ENCODE assay signal across 32 cellular contexts in genomic region chr14:55512421-55512820, GRCh38.
DNase-seq lines count a peak whose midpoint lies in the region; ATAC-seq and TF ChIP-seq lines count a peak whose summit lies in the region.
"Had no signal": no experiment of that assay in that cellular context is flagged by ENCODE, and none has a peak within 500 bp of the region (broad histone marks: within the 10 kb centered on the region; RNA-seq: fewer than 3 reads in every experiment).

No MANE protein-coding gene starts in this region.

- DNase-seq in GM03348 (ENCODE audit: low spot score), result peak; percentile 13
- DNase-seq in RPMI7951 (ENCODE audit: low read depth), result peak; percentile 13
- DNase-seq in fibroblast of lung (ENCODE audit: low read depth in 2 of 2), result peak; percentile 8 to 83
- peak; percentile 49 for DNase-seq in stromal cell of bone marrow (ENCODE audit: low read depth)
- DNase-seq in effector memory CD4-positive, alpha-beta T cell, result no peak
- DNase-seq: activated CD4-positive, alpha-beta T cell treated with anti-CD3 and anti-CD28 coated beads for 36 hours; activated CD8-positive, alpha-beta T cell treated with anti-CD3 and anti-CD28 coated beads for 36 hours; amygdala; CD4-positive, CD25-positive, alpha-beta regulatory T cell; effector CD8-positive, alpha-beta T cell; hippocampal formation; left cardiac atrium; mucosa of descending colon; NCI-H1092 treated with DMSO at 0.1 percent for 48 hours; NCI-H187; NCI-H510A; occipital lobe; psoas muscle; RPMI8226; sigmoid colon; stimulated activated CD4-positive, alpha-beta T cell treated with anti-CD3 and anti-CD28 coated beads, Interleukin-4, amount 100 ng/mL, for 24 hours; T1000 had no signal

- no peak for TF ChIP-seq CTCF in fibroblast of lung (conservative IDR thresholded peaks at IDR 0.05 in 1 of 2, IDR thresholded peaks at IDR 0.05 in 1 of 2; ENCODE audit: low read depth in 1 of 2, low read length in 2 of 2)

- no peaks in the 10 kb centered on the region for H4K20me1 ChIP-seq in fibroblast of lung (ENCODE audit: control insufficient read depth, extremely low read depth, insufficient read depth, low read length)

- no peaks in the 10 kb centered on the region for H3K9me3 ChIP-seq in fibroblast of lung (ENCODE audit: control insufficient read depth, insufficient read depth, low read depth, low read length)
- H3K9me3 ChIP-seq in effector memory CD4-positive, alpha-beta T cell (ENCODE audit: control insufficient read depth, low read length), result no peaks in the 10 kb centered on the region
- H3K9me3 ChIP-seq: mucosa of descending colon, psoas muscle, sigmoid colon, SJSA1 had no signal

- no peaks in the 10 kb centered on the region for H3K79me2 ChIP-seq in fibroblast of lung (ENCODE audit: control insufficient read depth, insufficient read depth, low read length)

- no peak for ATAC-seq in GM21723 (IDR thresholded peaks at IDR 0.05; ENCODE audit: unreplicated experiment)
- ATAC-seq in GM19463 (IDR thresholded peaks at IDR 0.05; ENCODE audit: unreplicated experiment), result no peak
- ATAC-seq: activated CD4-positive, alpha-beta T cell treated with anti-CD3 and anti-CD28 coated beads for 36 hours; activated CD8-positive, alpha-beta T cell treated with anti-CD3 and anti-CD28 coated beads for 36 hours; GM23338; left cardiac atrium; mucosa of descending colon; natural killer cell treated with Interleukin-12 subunit alpha and Interleukin-12 subunit beta and Interleukin-15 and Interleukin-18, amount 100 ng/mL, for 72 hours; psoas muscle had no signal

- H3K27me3 ChIP-seq in fibroblast of lung (ENCODE audit: control insufficient read depth, insufficient read depth, low read length), result no peaks in the 10 kb centered on the region
- H3K27me3 ChIP-seq in effector memory CD4-positive, alpha-beta T cell (replicated peaks; ENCODE audit: control insufficient read depth, insufficient read depth, low read length, poor library complexity, severe bottlenecking), result no peaks in the 10 kb centered on the region
- H3K27me3 ChIP-seq: cardiac muscle cell, sigmoid colon, SJSA1, tibial nerve had no signal

- peaks cover 3% of the 10 kb centered on the region for H3K4me1 ChIP-seq in fibroblast of lung (ENCODE audit: control insufficient read depth, extremely low read depth, insufficient read depth, low read length)
- H3K4me1 ChIP-seq in effector memory CD4-positive, alpha-beta T cell (ENCODE audit: control insufficient read depth, insufficient read depth, low read length, poor library complexity, severe bottlenecking), result no peaks in the 10 kb centered on the region

- no peaks in the 10 kb centered on the region for H3K36me3 ChIP-seq in fibroblast of lung (ENCODE audit: control insufficient read depth, insufficient read depth, low read length)
- no peaks in the 10 kb centered on the region for H3K36me3 ChIP-seq in effector memory CD4-positive, alpha-beta T cell (ENCODE audit: control insufficient read depth, insufficient read depth, low read length)
- H3K36me3 ChIP-seq: cardiac muscle cell, sigmoid colon, SJSA1, tibial nerve had no signal

- H2AFZ ChIP-seq in fibroblast of lung (ENCODE audit: low read length), result no peak overlapping the region
- H2AFZ ChIP-seq: GM23338 had no signal

- H3K4me3 ChIP-seq in fibroblast of lung (replicated peaks in 1 of 4; ENCODE audit: control extremely low read depth in 1 of 4, insufficient read depth in 1 of 4, low read depth in 3 of 4, low read length in 4 of 4), result no peak overlapping the region
- H3K4me3 ChIP-seq in effector memory CD4-positive, alpha-beta T cell (ENCODE audit: insufficient read depth, low read depth, low read length, poor library complexity, severe bottlenecking), result no peak overlapping the region
- H3K4me3 ChIP-seq: cardiac muscle cell, coronary artery, GM23338, lung, mucosa of descending colon, psoas muscle, sigmoid colon, SJSA1, tibial nerve had no signal

- H3K27ac ChIP-seq in fibroblast of lung (ENCODE audit: insufficient read depth, low read length), result no peak overlapping the region
- H3K27ac ChIP-seq in effector memory CD4-positive, alpha-beta T cell (ENCODE audit: insufficient read depth, low read length, poor library complexity, severe bottlenecking), result no peak overlapping the region
- H3K27ac ChIP-seq: cardiac muscle cell, coronary artery, psoas muscle, sigmoid colon, SJSA1, tibial nerve, VCaP had no signal

- no peak overlapping the region for H3K9ac ChIP-seq in fibroblast of lung (ENCODE audit: insufficient read depth, low read length)

- H3K4me2 ChIP-seq in fibroblast of lung (ENCODE audit: extremely low read depth, insufficient read depth, low read length), result no peak overlapping the region
- H3K4me2 ChIP-seq: GM23338 had no signal

Comparison
In these comparisons a context has a peak if more than half of its experiments do, and no peak if none do; other contexts are left out.
1. DNase-seq: peak in GM03348 (single experiment), RPMI7951 (single experiment), fibroblast of lung (2 of 2) and stromal cell of bone marrow (single experiment); none in effector memory CD4-positive, alpha-beta T cell (0 of 3).